8 cellular contexts compared by ENCODE assay signal in genomic region chr6:42142118-42142835, GRCh38. TPM values are rescaled to one million over a fixed set of nuclear protein-coding genes. Genes with fewer than 3 reads are reported as not detected.
A peak's percentile ranks its signal among the peaks of the same experiment; 100 is the strongest.
DNase-seq lines count a peak whose midpoint lies in the region; ATAC-seq and TF ChIP-seq lines count a peak whose summit lies in the region.

Gene C6orf132 (minus strand): TSS chr6:42142620. CDS start chr6:42142444, 176 bp downstream.

- no peaks in the 10 kb centered on the region for H3K9me2 ChIP-seq in MM.1S (replicated peaks; ENCODE audit: insufficient read depth, low read length)

- TF ChIP-seq POLR2A in transverse colon (IDR thresholded peaks at IDR 0.05): peak; percentile 94

- no peak for TF ChIP-seq CTCF in MM.1S (IDR thresholded peaks at IDR 0.05; ENCODE audit: low read length)
- TF ChIP-seq CTCF in cardiac fibroblast (IDR thresholded peaks at IDR 0.05; ENCODE audit: low read depth, low read length): no peak
- TF ChIP-seq CTCF in left lung (IDR thresholded peaks at IDR 0.05): no peak
- peak in 2 of 5 experiments; percentile 13 to 52 for TF ChIP-seq CTCF in transverse colon (IDR thresholded peaks at IDR 0.05)

- no peaks in the 10 kb centered on the region for H3K79me2 ChIP-seq in MM.1S (ENCODE audit: low read length)

- ATAC-seq in left lung: peak; percentile 83
- ATAC-seq in HG03571 (IDR thresholded peaks at IDR 0.05; ENCODE audit: unreplicated experiment): no peak
- ATAC-seq in GM18861 (IDR thresholded peaks at IDR 0.05; ENCODE audit: unreplicated experiment): no peak

- H3K4me2 ChIP-seq in BLaER1 (peak within 1 kb of the TSS; percentile 61), MM.1S (ENCODE audit: low read depth, low read length) (peak within 1 kb of the TSS; percentile 32; the same call in 1 of the 2 replicates)

- H4K20me1 ChIP-seq in BLaER1 (peaks cover 13% of the 10 kb centered on the region; the same call in 1 of the 2 replicates), MM.1S (ENCODE audit: insufficient read depth, low read length) (no peaks in the 10 kb centered on the region)

- H3K36me3 ChIP-seq in BLaER1 (no peaks in the 10 kb centered on the region), MM.1S (replicated peaks; ENCODE audit: insufficient read depth, low read length) (no peaks in the 10 kb centered on the region), left lung (no peaks in the 10 kb centered on the region), transverse colon (no peaks in the 10 kb centered on the region)

- H3K9ac ChIP-seq in BLaER1: no peak within 1 kb of the TSS
- no peak within 1 kb of the TSS for H3K9ac ChIP-seq in MM.1S (ENCODE audit: low read length)

- H3K4me3 ChIP-seq in BLaER1 (peak within 1 kb of the TSS; percentile 52), MM.1S (ENCODE audit: low read length) (no peak within 1 kb of the TSS), cardiac fibroblast (replicated peaks in 1 of 2; ENCODE audit: low read depth in 2 of 2, low read length in 2 of 2) (peak within 1 kb of the TSS; percentile 49 to 63), left lung (peak within 1 kb of the TSS; percentile 42 to 45), transverse colon (peak within 1 kb of the TSS; percentile 49 to 71 (median 56))

- H3K9me3 ChIP-seq in BLaER1 (no peaks in the 10 kb centered on the region), MM.1S (replicated peaks; ENCODE audit: insufficient read depth, low read length) (no peaks in the 10 kb centered on the region), left lung (no peaks in the 10 kb centered on the region), transverse colon (no peaks in the 10 kb centered on the region)

- peaks cover 20% of the 10 kb centered on the region for H3K4me1 ChIP-seq in BLaER1
- H3K4me1 ChIP-seq in MM.1S (ENCODE audit: low read length): no peaks in the 10 kb centered on the region
- peaks cover 6 to 22% of the 10 kb centered on the region in 2 donors for H3K4me1 ChIP-seq in left lung
- H3K4me1 ChIP-seq in transverse colon: peaks cover 6 to 56% (median 37%) of the 10 kb centered on the region in 4 donors

- H3K27ac ChIP-seq in BLaER1 (no peak within 1 kb of the TSS), MM.1S (ENCODE audit: low read length) (no peak within 1 kb of the TSS), left lung (peak within 1 kb of the TSS; percentile 58 to 75), transverse colon (peak within 1 kb of the TSS; percentile 83 to 92 (median 88))

- H2AFZ ChIP-seq in MM.1S (ENCODE audit: low read length): no peak within 1 kb of the TSS

- DNase-seq in MM.1S (no peak), cardiac fibroblast (ENCODE audit: low read depth in 2 of 2) (no peak), left lung (peak; percentile 73 to 91), transverse colon (peak; percentile 87)
- no peak for DNase-seq in activated CD4-positive, CD25-positive, alpha-beta regulatory T cell treated with anti-CD3 and anti-CD28 coated beads, Interleukin-2, amount 50 U/mL, for 72 hours

- H3K27me3 ChIP-seq in BLaER1 (peaks cover 46% of the 10 kb centered on the region), MM.1S (replicated peaks; ENCODE audit: insufficient read depth, low read length) (peaks cover 19% of the 10 kb centered on the region), left lung (peaks cover 0 to 32% of the 10 kb centered on the region in 2 donors), transverse colon (peaks cover 20% of the 10 kb centered on the region)

- 1% methylated on average over 36 of the region's 60 CpGs; no CpG with 5 or more reads in 1 of the 2 donors for WGBS in transverse colon (ENCODE audit: low coverage in 1 of 2), 2 donors

- in situ Hi-C loops in transverse colon (cut with MboI; ENCODE audit: low pct_ligation_motif_present in 1 of 4, low pct_unique_long_range_greater_than_20kb in 1 of 4, low sequenced_read_pairs in 3 of 4): no loop called here

- intact Hi-C loops in left lung (cut with DNase I): no loop called here
- intact Hi-C loops in transverse colon (cut with DNase I; ENCODE audit: low total_unique reads): no loop called here

- TF ChIP-seq EP300 in transverse colon (IDR thresholded peaks at IDR 0.05; ENCODE audit: low read depth): no peak

- no peaks in the 10 kb centered on the region for H3F3A ChIP-seq in MM.1S (ENCODE audit: insufficient read depth, low read length)

RNA-seq across cellular contexts. Expression of gene C6orf132, which starts in this region (rescaled TPM):
- total RNA-seq in left lung: 10 to 100 TPM; 19.6 to 20.3 TPM
- total RNA-seq in transverse colon: 10 to 100 TPM; 26.1 to 96.9 (median 43.2) TPM

Comparison
In these comparisons a context has a peak if more than half of its experiments do, and no peak if none do; other contexts are left out.
1. H3K27ac ChIP-seq: peak in left lung (2 of 2) and transverse colon (4 of 4); none in BLaER1 (single experiment) and MM.1S (single experiment).
2. DNase-seq: peak in left lung (2 of 2) and transverse colon (single experiment); none in MM.1S (single experiment), cardiac fibroblast (0 of 2) and activated CD4-positive, CD25-positive, alpha-beta regulatory T cell treated with anti-CD3 and anti-CD28 coated beads, Interleukin-2, amount 50 U/mL, for 72 hours (single experiment).